In the genomic region with DNA sequence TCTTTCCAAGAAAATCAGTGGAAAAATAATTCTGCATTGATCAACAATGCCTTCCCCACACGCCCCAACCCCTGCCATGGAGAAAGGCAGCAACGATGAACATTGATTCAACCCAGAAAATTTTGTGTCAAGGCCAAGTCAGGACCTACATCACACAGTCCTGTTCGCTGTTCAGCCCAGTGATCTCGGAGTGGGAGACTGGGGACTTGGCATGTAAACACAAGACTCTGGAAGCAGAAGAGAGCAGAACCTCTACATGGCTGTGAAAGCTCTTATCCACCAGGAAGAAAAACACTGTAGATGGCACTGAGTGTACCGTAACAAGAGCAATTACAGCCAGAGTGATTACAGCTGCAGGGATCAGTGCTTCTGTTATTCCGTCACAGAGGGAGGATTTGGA, we compare ENCODE assay signal across 20 cellular contexts.
"Had no signal": no experiment of that assay in that cellular context is flagged by ENCODE, and none has a peak within 500 bp of the region (broad histone marks: within the 10 kb centered on the region; RNA-seq: fewer than 3 reads in every experiment).

No MANE protein-coding gene starts in this region.

- DNase-seq: activated CD4-positive, alpha-beta T cell treated with anti-CD3 and anti-CD28 coated beads, Interleukin-2, amount 50 U/mL, for 1 hour; activated CD4-positive, CD25-positive, alpha-beta regulatory T cell treated with anti-CD3 and anti-CD28 coated beads, Interleukin-2, amount 50 U/mL, for 72 hours; activated CD8-positive, alpha-beta memory T cell treated with anti-CD3 and anti-CD28 coated beads for 24 hours; activated CD8-positive, alpha-beta memory T cell treated with anti-CD3 and anti-CD28 coated beads, Interleukin-2, amount 50 U/mL, for 48 hours; activated effector memory CD4-positive, alpha-beta T cell treated with anti-CD3 and anti-CD28 coated beads, Interleukin-2, amount 50 U/mL, for 16 hours; activated T-cell treated with anti-CD3 and anti-CD28 coated beads, Interleukin-2, amount 50 U/mL, for 48 hours; colonic mucosa; foreskin keratinocyte; left colon; nucleus accumbens; stimulated activated CD4-positive, alpha-beta T cell treated with anti-CD3 and anti-CD28 coated beads, Interleukin-4, amount 100 ng/mL, for 4 hours; T1000; upper lobe of right lung had no signal

- H3K27ac ChIP-seq: ascending aorta, colonic mucosa, foreskin keratinocyte, hepatocyte, thoracic aorta, upper lobe of right lung had no signal

- H3K36me3 ChIP-seq: ascending aorta, colonic mucosa, thoracic aorta, upper lobe of right lung had no signal

- H3K27me3 ChIP-seq: ascending aorta, colonic mucosa, foreskin keratinocyte, hepatocyte, upper lobe of right lung had no signal

- H3K4me3 ChIP-seq: ascending aorta, colonic mucosa, hepatocyte, lung, thoracic aorta, upper lobe of right lung had no signal

- H3K79me2 ChIP-seq: hepatocyte had no signal

- H3K9me3 ChIP-seq: ascending aorta, colonic mucosa, thoracic aorta, upper lobe of right lung had no signal

- H2AFZ ChIP-seq: hepatocyte had no signal

- ATAC-seq: foreskin keratinocyte; left colon; natural killer cell treated with Interleukin-12 subunit alpha and Interleukin-12 subunit beta and Interleukin-15 and Interleukin-18, amount 100 ng/mL, for 72 hours; sciatic nerve; stimulated activated memory B cell treated with anti-CD40 and anti-IgM and Interleukin-4, amounts not matched to agents 10 μg/mL and 1 μg/mL and 100 μg/mL, for 72 hours; upper lobe of right lung had no signal

- H3K4me2 ChIP-seq: hepatocyte had no signal
